ENCODE assay signal across 19 cellular contexts in genomic region chr6:84897874-84898635, GRCh38.
DNase-seq lines count a peak whose midpoint lies in the region; ATAC-seq and TF ChIP-seq lines count a peak whose summit lies in the region.
"Had no signal": no experiment of that assay in that cellular context is flagged by ENCODE, and none has a peak within 500 bp of the region (broad histone marks: within the 10 kb centered on the region; RNA-seq: fewer than 3 reads in every experiment).

No MANE protein-coding gene starts in this region.

- H3K27ac Mint-ChIP-seq in activated naive CD4-positive, alpha-beta T cell treated with anti-CD3 and anti-CD28 coated beads for 36 hours = no peak overlapping the region
- H3K27ac Mint-ChIP-seq: nephron progenitor cell, WTC11 had no signal

- no peak overlapping the region for H4K8ac ChIP-seq in mesendoderm (ENCODE audit: low read depth, low read length)

- no peak overlapping the region for H3K4ac ChIP-seq in mesendoderm (ENCODE audit: low read depth, low read length)

- H3K79me2 ChIP-seq in PC-3 (ENCODE audit: low read length) = no peaks in the 10 kb centered on the region
- no peaks in the 10 kb centered on the region for H3K79me2 ChIP-seq in mesendoderm (ENCODE audit: control insufficient read depth, insufficient read depth, low read length)

- ATAC-seq in PC-3 = peak; percentile 78
- ATAC-seq: left ventricle myocardium superior, WTC11 had no signal

- no peak for TF ChIP-seq CTCF in PC-3 (conservative IDR thresholded peaks at IDR 0.05; ENCODE audit: low read depth, low read length)

- H3K36me3 Mint-ChIP-seq in activated naive CD4-positive, alpha-beta T cell treated with anti-CD3 and anti-CD28 coated beads for 36 hours (ENCODE audit: low read depth) = no peaks in the 10 kb centered on the region
- H3K36me3 Mint-ChIP-seq: WTC11 had no signal

- H3K36me3 ChIP-seq in PC-3 (ENCODE audit: low read depth, low read length) (no peaks in the 10 kb centered on the region), mesendoderm (ENCODE audit: control insufficient read depth, insufficient read depth, low read length) (no peaks in the 10 kb centered on the region)
- H3K36me3 ChIP-seq: right atrium auricular region, transverse colon had no signal

- intact Hi-C loops in PC-3 (cut with micrococcal nuclease) = no loop called here
- intact Hi-C loops in activated naive CD4-positive, alpha-beta T cell treated with anti-CD3 and anti-CD28 coated beads for 36 hours (cut with micrococcal nuclease) = no loop called here

- no peaks in the 10 kb centered on the region for H3F3A ChIP-seq in PC-3 (ENCODE audit: low read length, unreplicated experiment)

- H3K27me3 ChIP-seq in PC-3 (ENCODE audit: low read length) = peaks cover 48% of the 10 kb centered on the region
- no peaks in the 10 kb centered on the region for H3K27me3 ChIP-seq in mesendoderm (ENCODE audit: insufficient read depth, low read length, poor library complexity)
- H3K27me3 ChIP-seq: right atrium auricular region, transverse colon had no signal

- H3K4me1 ChIP-seq in PC-3 (ENCODE audit: insufficient read depth, low read length) = peaks cover 10% of the 10 kb centered on the region
- no peaks in the 10 kb centered on the region for H3K4me1 ChIP-seq in mesendoderm (ENCODE audit: control insufficient read depth, low read depth, low read length)
- H3K4me1 ChIP-seq: right atrium auricular region, transverse colon had no signal

- H3K18ac ChIP-seq in mesendoderm (ENCODE audit: low read length) = no peak overlapping the region

- POLR2A ChIA-PET in PC-3 (lab: Charles Lee; ENCODE audit: unreplicated experiment) = no interaction called here

- H4K5ac ChIP-seq in mesendoderm (ENCODE audit: low read length) = no peak overlapping the region

- WGBS in mesendoderm (ENCODE audit: extremely low coverage, insufficient coverage, low lambda C conversion rate) = no CpG with 5 or more reads among the region's 6 CpGs

- no peaks in the 10 kb centered on the region for H3K9me2 ChIP-seq in PC-3 (replicated peaks; ENCODE audit: low read length)

- no peak overlapping the region for H2BK15ac ChIP-seq in mesendoderm (replicated peaks; ENCODE audit: low read depth)

- H3K27ac ChIP-seq in PC-3 (ENCODE audit: low read length) = no peak overlapping the region
- H3K27ac ChIP-seq in mesendoderm (ENCODE audit: low read depth, low read length) = no peak overlapping the region
- H3K27ac ChIP-seq: right atrium auricular region, transverse colon had no signal

- DNase-seq in EH (ENCODE audit: low read depth) (peak; percentile 31), PC-3 (peak; percentile 67), dermis microvascular lymphatic vessel endothelial cell (ENCODE audit: low read depth in 2 of 2) (peak; percentile 61 to 89), mesendoderm (peak; percentile 14), activated gamma-delta T cell treated with Interleukin-2 at 50 U/mL for 16 hours (no peak), midbrain (lab: John Stamatoyannopoulos, UW) (no peak), H4 (ENCODE audit: low spot score) (no peak)
- DNase-seq in activated naive CD4-positive, alpha-beta T cell treated with anti-CD3 and anti-CD28 coated beads for 36 hours = no peak
- DNase-seq: activated naive CD4-positive, alpha-beta T cell treated with Interleukin-2 at 50 U/mL for 16 hours; central memory CD4-positive, alpha-beta T cell; hippocampal formation; left ventricle myocardium superior; NCI-H1436; NCI-H345; nephron progenitor cell; stimulated activated CD4-positive, alpha-beta T cell treated with anti-CD3 and anti-CD28 coated beads, Interleukin-4, amount 100 ng/mL, for 4 hours; transverse colon had no signal

- H2BK120ac ChIP-seq in mesendoderm (ENCODE audit: low read depth, low read length) = no peak overlapping the region

- H3K4me2 ChIP-seq in PC-3 (ENCODE audit: low read length) (no peak overlapping the region), mesendoderm (ENCODE audit: low read length) (no peak overlapping the region)

- no peak overlapping the region for H2BK5ac ChIP-seq in mesendoderm (ENCODE audit: low read length)

- no peak overlapping the region for H3K56ac ChIP-seq in mesendoderm (ENCODE audit: low read length)

- no peaks in the 10 kb centered on the region for H3K27me3 Mint-ChIP-seq in activated naive CD4-positive, alpha-beta T cell treated with anti-CD3 and anti-CD28 coated beads for 36 hours (ENCODE audit: low read depth)

- H3K79me1 ChIP-seq in mesendoderm (ENCODE audit: low read length) = no peaks in the 10 kb centered on the region

- H3K4me1 Mint-ChIP-seq in activated naive CD4-positive, alpha-beta T cell treated with anti-CD3 and anti-CD28 coated beads for 36 hours (ENCODE audit: low read depth) = no peaks in the 10 kb centered on the region
- H3K4me1 Mint-ChIP-seq: WTC11 had no signal

- H3K9me3 Mint-ChIP-seq in activated naive CD4-positive, alpha-beta T cell treated with anti-CD3 and anti-CD28 coated beads for 36 hours = peaks cover 3% of the 10 kb centered on the region
- H3K9me3 Mint-ChIP-seq: nephron progenitor cell had no signal

- H3K9ac ChIP-seq in PC-3 (ENCODE audit: low read length) (no peak overlapping the region), mesendoderm (ENCODE audit: low read length) (no peak overlapping the region)

- H3K4me3 ChIP-seq in PC-3 (ENCODE audit: low read length) (no peak overlapping the region), mesendoderm (ENCODE audit: low read length) (no peak overlapping the region)
- H3K4me3 ChIP-seq: right atrium auricular region, transverse colon had no signal

- BruUV-seq in PC-3 (replicated peaks; lab: Mats Ljungman, UMichigan) = no TSS peak

- no peak overlapping the region for H2AFZ ChIP-seq in PC-3 (ENCODE audit: low read length)

- H3K4me3 Mint-ChIP-seq in activated naive CD4-positive, alpha-beta T cell treated with anti-CD3 and anti-CD28 coated beads for 36 hours = no peak overlapping the region
- H3K4me3 Mint-ChIP-seq: nephron progenitor cell, WTC11 had no signal

- CTCF ChIA-PET in PC-3 (lab: Charles Lee) = no interaction called here
- CTCF ChIA-PET in activated naive CD4-positive, alpha-beta T cell treated with anti-CD3 and anti-CD28 coated beads for 36 hours (lab: Charles Lee) = no interaction called here

- H2AK5ac ChIP-seq in mesendoderm (ENCODE audit: low read length) = no peak overlapping the region

- H3K9me3 ChIP-seq in PC-3 (ENCODE audit: low read length) = no peaks in the 10 kb centered on the region
- H3K9me3 ChIP-seq: right atrium auricular region, transverse colon had no signal

- no peaks in the 10 kb centered on the region for H4K20me1 ChIP-seq in PC-3 (ENCODE audit: low read length)

- H3K23ac ChIP-seq in mesendoderm (ENCODE audit: low read length) = no peak overlapping the region

Comparison
In these comparisons a context has a peak if more than half of its experiments do, and no peak if none do; other contexts are left out.
1. DNase-seq: peak in EH (single experiment), PC-3 (single experiment), dermis microvascular lymphatic vessel endothelial cell (2 of 2) and mesendoderm (single experiment); none in activated gamma-delta T cell treated with Interleukin-2 at 50 U/mL for 16 hours (single experiment), midbrain (single experiment), activated naive CD4-positive, alpha-beta T cell treated with anti-CD3 and anti-CD28 coated beads for 36 hours (single experiment) and H4 (single experiment).